Comparison of ENCODE assay signal across 10 cellular contexts in the genomic region with DNA sequence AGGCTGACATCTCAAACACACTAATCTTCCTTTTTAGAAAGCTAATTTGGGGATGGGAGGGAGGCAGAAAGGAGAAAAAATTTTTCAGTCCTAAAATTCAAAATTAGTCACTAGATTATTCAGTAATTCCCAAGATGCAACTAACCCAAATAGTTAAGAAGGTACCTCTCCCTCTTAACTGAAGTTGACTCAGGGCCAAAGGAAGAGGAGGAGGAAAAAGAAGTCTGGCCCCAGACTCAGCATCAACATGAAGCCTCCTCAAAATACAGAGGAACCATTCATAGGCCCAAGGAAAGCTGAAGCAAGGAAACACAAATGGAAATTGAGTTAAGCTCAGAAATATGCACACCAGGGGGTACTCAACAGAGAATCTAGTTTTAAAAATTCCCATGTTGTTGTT. TPM values are rescaled to one million over a fixed set of nuclear protein-coding genes. Genes with fewer than 3 reads are reported as not detected.
A peak's percentile ranks its signal among the peaks of the same experiment; 100 is the strongest.
DNase-seq lines count a peak whose midpoint lies in the region; ATAC-seq, FAIRE-seq and TF ChIP-seq lines count a peak whose summit lies in the region.
"Had no signal": no experiment of that assay in that cellular context is flagged by ENCODE, and none has a peak within 500 bp of the region (broad histone marks: within the 10 kb centered on the region; RNA-seq: fewer than 3 reads in every experiment).

No MANE protein-coding gene starts in this region.

- no peak overlapping the region for H2AFZ ChIP-seq in OCI-LY7 (ENCODE audit: low read length)

- H3K4me3 ChIP-seq in OCI-LY7 (ENCODE audit: low read depth, low read length, poor library complexity, severe bottlenecking), result peak overlapping the region; percentile 65
- H3K4me3 ChIP-seq in epithelial cell of proximal tubule (ENCODE audit: low read depth, low read length), result peak overlapping the region; percentile 56
- peak overlapping the region in 1 of 4 donors; percentile 57 for H3K4me3 ChIP-seq in pancreas

- H3K27ac ChIP-seq in OCI-LY7 (ENCODE audit: low read depth, low read length, poor library complexity, severe bottlenecking) (peak overlapping the region; percentile 73), pancreas (peak overlapping the region in 3 of 4 donors; percentile 76 to 90 (median 83))

- intact Hi-C loops in OCI-LY7 (cut with micrococcal nuclease; ENCODE audit: unreplicated experiment) (no loop called here), pancreas (cut with DNase I) (loop anchor here in 1 of 3 donors (10.0 kb wide), 1 partner anchor 107 kb away; the partner anchor contains the start of gene GPR84)

- POLR2A ChIA-PET in OCI-LY7 (lab: Charles Lee), result interaction anchor here (0.5 to 3.7 kb wide), 6 partner anchors 15 to 219 kb away, joined by 3 to 24 read pairs (median 5); partner anchors contain the start of genes CBX5 and HNRNPA1

- no peaks in the 10 kb centered on the region for H3K27me3 ChIP-seq in pancreas
- H3K27me3 ChIP-seq: vagina had no signal

- no peaks in the 10 kb centered on the region for H3K9me2 ChIP-seq in OCI-LY7 (ENCODE audit: insufficient read depth, low read length)

- H4K20me1 ChIP-seq in OCI-LY7 (ENCODE audit: insufficient read depth, low read length), result no peaks in the 10 kb centered on the region

- no TSS peak for BruUV-seq in OCI-LY7 (replicated peaks; lab: Mats Ljungman, UMichigan)

- no peak for FAIRE-seq in pancreas (lab: Jason Lieb, UNC)

- peaks cover 34% of the 10 kb centered on the region for H3K4me1 ChIP-seq in ES-I3 (ENCODE audit: insufficient read depth, low read length)
- peaks cover 53% of the 10 kb centered on the region for H3K4me1 ChIP-seq in OCI-LY7 (ENCODE audit: insufficient read depth, low read length, poor library complexity, severe bottlenecking)
- peaks cover 0 to 17% (median 11%) of the 10 kb centered on the region in 3 donors for H3K4me1 ChIP-seq in pancreas

- ATAC-seq in pancreas, result no peak
- no peak for ATAC-seq in HG03354 (IDR thresholded peaks at IDR 0.05; ENCODE audit: poor library complexity, severe bottlenecking, unreplicated experiment)

- peak overlapping the region; percentile 92 for H3K4me2 ChIP-seq in OCI-LY7 (ENCODE audit: low read length)

- H3K9me3 ChIP-seq in ES-I3 (ENCODE audit: control insufficient read depth, insufficient read depth, low read length) (no peaks in the 10 kb centered on the region), OCI-LY7 (ENCODE audit: low read length) (no peaks in the 10 kb centered on the region), pancreas (no peaks in the 10 kb centered on the region)
- H3K9me3 ChIP-seq: vagina had no signal

- no peak for TF ChIP-seq CTCF in OCI-LY7 (conservative IDR thresholded peaks at IDR 0.05; ENCODE audit: low read length)
- TF ChIP-seq CTCF in epithelial cell of proximal tubule (conservative IDR thresholded peaks at IDR 0.05; ENCODE audit: low read depth, low read length), result no peak
- TF ChIP-seq CTCF in pancreas (IDR thresholded peaks at IDR 0.05), result no peak

- peaks cover 72% of the 10 kb centered on the region for H3K79me2 ChIP-seq in OCI-LY7 (ENCODE audit: insufficient read depth, low read depth, low read length)

- DNase-seq in OCI-LY7 (ENCODE audit: low spot score) (no peak), epithelial cell of proximal tubule (ENCODE audit: low read depth) (no peak), pancreas (no peak), activated gamma-delta T cell (lab: John Stamatoyannopoulos, UW) (no peak), mucosa of gallbladder (ENCODE audit: low spot score) (no peak)
- no peak for DNase-seq in activated CD4-positive, alpha-beta T cell treated with anti-CD3 and anti-CD28 coated beads, Interleukin-2, amount 50 U/mL, for 4 hours
- DNase-seq: posterior cingulate gyrus had no signal

- H3K9ac ChIP-seq in ES-I3 (ENCODE audit: low read depth, low read length), result peak overlapping the region; percentile 56; the same call in 1 of the 2 replicates

- CTCF ChIA-PET in OCI-LY7 (lab: Charles Lee; ENCODE audit: unreplicated experiment), result interaction anchor here (1.0 kb wide), 1 partner anchor 35 kb away, joined by 3 read pairs; no protein-coding TSS in a partner anchor

- H3K36me3 ChIP-seq in ES-I3 (ENCODE audit: insufficient read depth, low read length) (peaks cover 29% of the 10 kb centered on the region), OCI-LY7 (ENCODE audit: insufficient read depth, low read length) (peaks cover 53% of the 10 kb centered on the region), pancreas (no peaks in the 10 kb centered on the region)

RNA-seq across cellular contexts. Expression of gene CBX5, which starts 21.6 kb away (rescaled TPM):
- total RNA-seq in OCI-LY7 (2014; rRNA removed; shearing (Covaris generic)), result 97.8 and 115 TPM in 2 replicates
- 299 and 321 TPM in 2 replicates for total RNA-seq in OCI-LY7 (2022)
- 61.5 and 67.3 TPM in 2 replicates for total RNA-seq in epithelial cell of proximal tubule
- total RNA-seq in pancreas, result 10 to 100 TPM; 22.7 to 41.4 (median 31.8) TPM
- 10 to 100 TPM in 1 of 2 donors, 1 to 10 TPM in 1; 5.9 to 10.0 TPM for polyA plus RNA-seq in pancreas
- 62.0 TPM for total RNA-seq in mucosa of gallbladder

RNA-seq across cellular contexts. Expression of gene HNRNPA1, which starts 22.2 kb away (rescaled TPM):
- total RNA-seq in OCI-LY7 (2014; rRNA removed; shearing (Covaris generic)), result 713 and 899 TPM in 2 replicates
- 2,128 and 2,331 TPM in 2 replicates for total RNA-seq in OCI-LY7 (2022)
- 941 and 1,064 TPM in 2 replicates for total RNA-seq in epithelial cell of proximal tubule
- total RNA-seq in pancreas, result 100 to 1,000 TPM; 266 to 784 (median 527) TPM
- 100 to 1,000 TPM; 477 to 641 TPM for polyA plus RNA-seq in pancreas
- total RNA-seq in mucosa of gallbladder, result 686 TPM

RNA-seq across cellular contexts. Expression of gene NFE2, which starts 42.5 kb away (rescaled TPM):
- not detected in 2 replicates for total RNA-seq in OCI-LY7 (2014; rRNA removed; shearing (Covaris generic))
- total RNA-seq in OCI-LY7 (2022) (not detected in 2 replicates), epithelial cell of proximal tubule (not detected in 2 replicates), pancreas (under 1 TPM in 5 of 6 donors, not detected in 1; 0.16 to 0.58 (median 0.47) TPM), mucosa of gallbladder (0.58 TPM)
- polyA plus RNA-seq in pancreas, result under 1 TPM; 0.28 to 0.34 TPM
- total RNA-seq: vagina had no signal
